Comparison of ENCODE assay signal across 11 cellular contexts in the genomic region with DNA sequence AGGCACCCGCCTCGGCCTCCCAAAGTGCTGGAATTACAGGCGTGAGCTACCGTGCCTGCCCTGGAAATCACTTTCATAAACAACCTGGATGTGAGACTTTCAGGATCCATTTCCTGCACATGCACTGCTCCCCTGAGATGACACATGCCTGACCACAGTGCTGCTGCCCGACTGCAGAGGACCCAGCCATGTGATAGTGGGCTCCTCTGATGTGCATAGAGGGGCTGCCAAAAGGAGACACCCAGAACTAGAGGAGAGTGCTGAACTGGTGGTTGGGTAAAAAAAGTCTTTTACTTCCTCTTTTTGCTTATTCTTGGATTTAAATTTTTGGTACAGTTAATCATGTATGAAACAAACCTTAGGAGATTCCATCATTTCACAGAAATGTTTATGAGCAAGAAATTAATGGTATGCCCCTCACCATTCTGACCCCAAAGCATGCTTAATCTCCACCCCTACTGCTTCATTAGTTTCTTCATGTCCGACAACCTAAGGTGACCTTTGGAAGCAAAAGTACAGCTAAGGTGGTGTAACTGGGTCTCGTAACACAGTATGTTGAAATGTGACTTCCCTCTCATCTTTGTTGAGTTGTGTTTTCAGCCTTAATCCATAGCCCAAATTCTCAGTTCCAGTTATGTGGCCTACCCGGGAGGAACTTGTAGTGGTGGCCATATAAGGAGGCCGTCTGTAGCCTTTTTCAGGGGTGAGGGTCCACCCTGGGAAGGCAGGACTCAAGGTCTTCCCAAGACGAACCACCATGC.
DNase-seq lines count a peak whose midpoint lies in the region; ATAC-seq and TF ChIP-seq lines count a peak whose summit lies in the region.
"Had no signal": no experiment of that assay in that cellular context is flagged by ENCODE, and none has a peak within 500 bp of the region (broad histone marks: within the 10 kb centered on the region; RNA-seq: fewer than 3 reads in every experiment).

No MANE protein-coding gene starts in this region.

- H3K27me3 ChIP-seq in OCI-LY3 (ENCODE audit: low read depth, low read length) (no peaks in the 10 kb centered on the region), endodermal cell (ENCODE audit: control insufficient read depth, insufficient read depth, low read length, poor library complexity, severe bottlenecking) (no peaks in the 10 kb centered on the region), trophoblast cell (ENCODE audit: insufficient read depth, low read length) (no peaks in the 10 kb centered on the region), Caco-2 (replicated peaks; ENCODE audit: control insufficient read depth, insufficient read depth, low read length) (no peaks in the 10 kb centered on the region)

- no TSS peak for BruUV-seq in Caco-2 (replicated peaks; lab: Mats Ljungman, UMichigan)

- H3K9me3 Mint-ChIP-seq in endodermal cell (no peaks in the 10 kb centered on the region), Caco-2 (ENCODE audit: unreplicated experiment) (no peaks in the 10 kb centered on the region)

- H3K4me3 Mint-ChIP-seq in endodermal cell (no peak overlapping the region), Caco-2 (ENCODE audit: unreplicated experiment) (no peak overlapping the region)

- peak overlapping the region; percentile 42 for H3K18ac ChIP-seq in trophoblast cell (ENCODE audit: low read length)

- H3K36me3 Mint-ChIP-seq in endodermal cell (ENCODE audit: low read depth) (peaks cover 25% of the 10 kb centered on the region), Caco-2 (ENCODE audit: insufficient read depth, unreplicated experiment) (peaks cover 6% of the 10 kb centered on the region)

- H3K79me1 ChIP-seq in trophoblast cell (ENCODE audit: low read length) = peaks cover 1% of the 10 kb centered on the region

- no peak overlapping the region for H3K23ac ChIP-seq in trophoblast cell (ENCODE audit: low read length)

- no peaks in the 10 kb centered on the region for H3K9me3 ChIP-seq in OCI-LY3 (ENCODE audit: insufficient read depth, low read length)
- no peaks in the 10 kb centered on the region for H3K9me3 ChIP-seq in endodermal cell (ENCODE audit: control insufficient read depth, low read length)
- H3K9me3 ChIP-seq in trophoblast cell (ENCODE audit: insufficient read depth, low read depth, low read length) = no peaks in the 10 kb centered on the region
- H3K9me3 ChIP-seq in Caco-2 = no peaks in the 10 kb centered on the region

- no peaks in the 10 kb centered on the region for H4K20me1 ChIP-seq in OCI-LY3 (ENCODE audit: insufficient read depth, low read length)

- no peak overlapping the region for H3K14ac ChIP-seq in trophoblast cell (ENCODE audit: low read length)

- no peak overlapping the region for H2AFZ ChIP-seq in OCI-LY3 (ENCODE audit: low read depth, low read length)
- H2AFZ ChIP-seq in trophoblast cell (ENCODE audit: insufficient read depth, low read length, poor library complexity) = no peak overlapping the region

- no peak for TF ChIP-seq POLR2A in lower leg skin (IDR thresholded peaks at IDR 0.05)

- no peaks in the 10 kb centered on the region for H3K27me3 Mint-ChIP-seq in endodermal cell (ENCODE audit: insufficient read depth)
- no peaks in the 10 kb centered on the region for H3K27me3 Mint-ChIP-seq in Caco-2 (ENCODE audit: insufficient read depth, unreplicated experiment)

- H3K27ac ChIP-seq in OCI-LY3 (ENCODE audit: low read length) (peak overlapping the region; percentile 69), endodermal cell (ENCODE audit: low read depth, low read length) (no peak overlapping the region), trophoblast cell (ENCODE audit: low read depth, low read length) (no peak overlapping the region)

- H3K4me2 ChIP-seq in OCI-LY3 (ENCODE audit: low read length) (peak overlapping the region; percentile 77), trophoblast cell (ENCODE audit: low read length) (no peak overlapping the region)

- H3K4me1 ChIP-seq in OCI-LY3 (ENCODE audit: low read length) (peaks cover 18% of the 10 kb centered on the region), endodermal cell (ENCODE audit: control insufficient read depth, insufficient read depth, low read length) (peaks cover 11% of the 10 kb centered on the region), trophoblast cell (ENCODE audit: control insufficient read depth in 1 of 2, insufficient read depth in 2 of 2, low read length in 2 of 2) (peaks cover 8 to 10% of the 10 kb centered on the region in 2 experiments), Caco-2 (no peaks in the 10 kb centered on the region)

- WGBS in endodermal cell (ENCODE audit: insufficient coverage in 1 of 2, insufficient read length in 1 of 2), 2 experiments = 89 to 95% methylated on average over 5 to 10 of the region's 10 CpGs
- no CpG with 5 or more reads among the region's 10 CpGs for WGBS in trophoblast cell (ENCODE audit: extremely low coverage, insufficient coverage, insufficient read length)
- 75 to 83% methylated on average over 10 of the region's 10 CpGs for WGBS in lower leg skin, 2 donors

- peaks cover 26% of the 10 kb centered on the region for H3K4me1 Mint-ChIP-seq in endodermal cell
- no peaks in the 10 kb centered on the region for H3K4me1 Mint-ChIP-seq in Caco-2 (ENCODE audit: low read depth, unreplicated experiment)

- H3K4ac ChIP-seq in trophoblast cell (ENCODE audit: low read depth, low read length) = no peak overlapping the region

- CTCF ChIA-PET in Caco-2 (lab: Charles Lee) = interaction anchor here (0.6 kb wide), 1 partner anchor 176 kb away, joined by 3 read pairs; no protein-coding TSS in a partner anchor

- peak overlapping the region; percentile 50; the same call in 1 of the 2 replicates for H3K9ac ChIP-seq in OCI-LY3 (ENCODE audit: low read length)
- H3K9ac ChIP-seq in endodermal cell (ENCODE audit: extremely low read depth, low read length, poor library complexity, severe bottlenecking) = no peak overlapping the region
- H3K9ac ChIP-seq in trophoblast cell (ENCODE audit: low read length) = no peak overlapping the region

- TF ChIP-seq CTCF in GM10266 (IDR thresholded peaks at IDR 0.05; ENCODE audit: control insufficient read depth, insufficient read depth, low read depth, missing control alignments) (no peak), OCI-LY3 (IDR thresholded peaks at IDR 0.05; ENCODE audit: low read depth, low read length) (no peak), endodermal cell (conservative IDR thresholded peaks at IDR 0.05) (no peak), lower leg skin (IDR thresholded peaks at IDR 0.05) (no peak), Caco-2 (IDR thresholded peaks at IDR 0.05; ENCODE audit: insufficient read depth in 1 of 2, low read depth in 1 of 2, low read length in 1 of 2, severe bottlenecking in 1 of 2, unreplicated experiment in 1 of 2) (no peak)

- H4K12ac ChIP-seq in trophoblast cell (ENCODE audit: low read depth, low read length) = no peak overlapping the region

- intact Hi-C loops in lower leg skin (cut with DNase I; ENCODE audit: low total_unique reads) (no loop called here), Caco-2 (cut with micrococcal nuclease; ENCODE audit: unreplicated experiment) (no loop called here)

- no peak for ATAC-seq in HG03108 (IDR thresholded peaks at IDR 0.05; ENCODE audit: unreplicated experiment)

- peak overlapping the region; percentile 34; the same call in 1 of the 2 replicates for H3K4me3 ChIP-seq in OCI-LY3 (ENCODE audit: low read length)
- no peak overlapping the region for H3K4me3 ChIP-seq in endodermal cell (ENCODE audit: low read length)
- no peak overlapping the region for H3K4me3 ChIP-seq in trophoblast cell (ENCODE audit: low read depth, low read length)
- no peak overlapping the region for H3K4me3 ChIP-seq in lower leg skin (ENCODE audit: low read depth, poor library complexity, severe bottlenecking)
- no peak overlapping the region for H3K4me3 ChIP-seq in Caco-2 (ENCODE audit: low read depth, low read length)

- no peak overlapping the region for H2BK5ac ChIP-seq in trophoblast cell (ENCODE audit: low read depth, low read length, poor library complexity)

- peak overlapping the region; percentile 61 for H3K27ac Mint-ChIP-seq in endodermal cell
- H3K27ac Mint-ChIP-seq in Caco-2 (ENCODE audit: unreplicated experiment) = no peak overlapping the region

- no peaks in the 10 kb centered on the region for H3K79me2 ChIP-seq in OCI-LY3 (ENCODE audit: low read length)
- no peaks in the 10 kb centered on the region for H3K79me2 ChIP-seq in trophoblast cell (ENCODE audit: control insufficient read depth, insufficient read depth, low read length, poor library complexity)

- DNase-seq in GM10266 (ENCODE audit: extremely low spot score) = peak; percentile 20
- DNase-seq in endodermal cell = no peak
- peak in 1 of 2 donors; percentile 14 for DNase-seq in trophoblast cell
- no peak for DNase-seq in lower leg skin (ENCODE audit: low spot score in 2 of 2)
- no peak for DNase-seq in Caco-2
- no peak for DNase-seq in activated T-cell treated with anti-CD3 and anti-CD28 coated beads, Interleukin-2, amount 50 U/mL, for 48 hours
- DNase-seq: activated CD4-positive, alpha-beta T cell treated with anti-CD3 and anti-CD28 coated beads for 48 hours; DMS53; occipital lobe had no signal

- H4K91ac ChIP-seq in trophoblast cell (ENCODE audit: low read depth, low read length) = no peak overlapping the region

- no peak overlapping the region for H2BK120ac ChIP-seq in trophoblast cell (ENCODE audit: insufficient read depth, low read length, poor library complexity)

- H4K8ac ChIP-seq in trophoblast cell (ENCODE audit: low read depth, low read length) = no peak overlapping the region

- no peak overlapping the region for H2AK5ac ChIP-seq in trophoblast cell (ENCODE audit: low read length)

- POLR2A ChIA-PET in Caco-2 (lab: Charles Lee) = no interaction called here

- H3K36me3 ChIP-seq in OCI-LY3 (replicated peaks; ENCODE audit: low read depth, low read length) (peaks cover 4% of the 10 kb centered on the region), endodermal cell (ENCODE audit: control insufficient read depth, insufficient read depth, low read length) (peaks cover 27% of the 10 kb centered on the region), trophoblast cell (ENCODE audit: control insufficient read depth in 1 of 2, insufficient read depth in 2 of 2, low read length in 2 of 2) (peaks cover 2 to 5% of the 10 kb centered on the region in 2 experiments), Caco-2 (ENCODE audit: control insufficient read depth, insufficient read depth, low read length) (no peaks in the 10 kb centered on the region)

- no peak overlapping the region for H2BK12ac ChIP-seq in trophoblast cell (ENCODE audit: low read length)
